In the genomic region with DNA sequence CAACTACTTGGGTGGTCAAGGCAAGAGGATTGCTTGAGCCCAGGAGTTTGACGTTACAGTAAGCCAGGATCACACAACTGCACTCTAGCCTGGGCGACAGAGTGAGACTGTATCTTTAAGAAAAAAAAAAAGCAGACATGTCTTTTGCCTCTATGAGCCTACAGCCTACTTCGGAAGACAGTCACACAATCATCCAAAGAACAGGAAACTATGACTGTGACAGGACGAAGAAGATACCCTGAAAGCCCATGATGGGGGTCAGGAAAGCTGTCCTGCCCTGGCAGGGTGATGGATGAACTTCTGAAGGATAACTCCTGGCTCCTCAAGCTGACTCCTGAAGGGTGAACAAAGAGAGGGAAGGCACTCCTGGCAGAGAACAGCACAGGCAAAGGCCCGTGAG, we compare ENCODE assay signal across 4 cellular contexts.
TF ChIP-seq lines count a peak whose summit lies in the region.

No MANE protein-coding gene starts in this region.

TF ChIP-seq in SK-N-SH, 30 proteins besides CTCF, POLR2A, EP300 and RAD21 (continues in another document):
- TF ChIP-seq GABPA (IDR thresholded peaks at IDR 0.05; ENCODE audit: low read depth): no peak
- TF ChIP-seq, protein P1, sequence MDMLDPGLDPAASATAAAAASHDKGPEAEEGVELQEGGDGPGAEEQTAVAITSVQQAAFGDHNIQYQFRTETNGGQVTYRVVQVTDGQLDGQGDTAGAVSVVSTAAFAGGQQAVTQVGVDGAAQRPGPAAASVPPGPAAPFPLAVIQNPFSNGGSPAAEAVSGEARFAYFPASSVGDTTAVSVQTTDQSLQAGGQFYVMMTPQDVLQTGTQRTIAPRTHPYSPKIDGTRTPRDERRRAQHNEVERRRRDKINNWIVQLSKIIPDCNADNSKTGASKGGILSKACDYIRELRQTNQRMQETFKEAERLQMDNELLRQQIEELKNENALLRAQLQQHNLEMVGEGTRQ (IDR thresholded peaks at IDR 0.05; ENCODE audit: borderline replicate concordance, low read depth, low read length): no peak
- TF ChIP-seq FOSL2 (IDR thresholded peaks at IDR 0.05; ENCODE audit: borderline replicate concordance, low read depth): no peak
- TF ChIP-seq RFX5 (IDR thresholded peaks at IDR 0.05; ENCODE audit: low read length): no peak
- no peak for TF ChIP-seq TCF12 (IDR thresholded peaks at IDR 0.05)
- no peak for TF ChIP-seq FOXM1 (IDR thresholded peaks at IDR 0.05; ENCODE audit: low read depth)
- TF ChIP-seq SIN3A (IDR thresholded peaks at IDR 0.05; ENCODE audit: borderline replicate concordance, low read depth, low read length): no peak
- TF ChIP-seq, protein P2, sequence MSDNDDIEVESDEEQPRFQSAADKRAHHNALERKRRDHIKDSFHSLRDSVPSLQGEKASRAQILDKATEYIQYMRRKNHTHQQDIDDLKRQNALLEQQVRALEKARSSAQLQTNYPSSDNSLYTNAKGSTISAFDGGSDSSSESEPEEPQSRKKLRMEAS (IDR thresholded peaks at IDR 0.05; ENCODE audit: low read depth): no peak
- no peak for TF ChIP-seq CHD2 (IDR thresholded peaks at IDR 0.05; ENCODE audit: low read length, partially characterized antibody)
- TF ChIP-seq SMC3 (IDR thresholded peaks at IDR 0.05; ENCODE audit: low read depth, low read length): no peak
- TF ChIP-seq EZH2phosphoT487 (IDR thresholded peaks at IDR 0.05; ENCODE audit: borderline replicate concordance, low read depth): no peak
- TF ChIP-seq, protein P3, sequence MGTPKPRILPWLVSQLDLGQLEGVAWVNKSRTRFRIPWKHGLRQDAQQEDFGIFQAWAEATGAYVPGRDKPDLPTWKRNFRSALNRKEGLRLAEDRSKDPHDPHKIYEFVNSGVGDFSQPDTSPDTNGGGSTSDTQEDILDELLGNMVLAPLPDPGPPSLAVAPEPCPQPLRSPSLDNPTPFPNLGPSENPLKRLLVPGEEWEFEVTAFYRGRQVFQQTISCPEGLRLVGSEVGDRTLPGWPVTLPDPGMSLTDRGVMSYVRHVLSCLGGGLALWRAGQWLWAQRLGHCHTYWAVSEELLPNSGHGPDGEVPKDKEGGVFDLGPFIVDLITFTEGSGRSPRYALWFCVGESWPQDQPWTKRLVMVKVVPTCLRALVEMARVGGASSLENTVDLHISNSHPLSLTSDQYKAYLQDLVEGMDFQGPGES (IDR thresholded peaks at IDR 0.05; ENCODE audit: low read depth, low read length): no peak

TF ChIP-seq in SK-N-SH treated with all-trans-retinoic acid at 6 μM for 48 hours, 23 proteins besides CTCF, POLR2A, EP300 and RAD21:
- TF ChIP-seq OSR1 (CRISPR knock-in tag; IDR thresholded peaks at IDR 0.05) (no peak), ESRRG (CRISPR knock-in tag; IDR thresholded peaks at IDR 0.05) (no peak), TOX (CRISPR knock-in tag; IDR thresholded peaks at IDR 0.05; ENCODE audit: borderline replicate concordance) (no peak), ZFP30 (CRISPR knock-in tag; IDR thresholded peaks at IDR 0.05) (no peak), GLIS3 (CRISPR knock-in tag; IDR thresholded peaks at IDR 0.05) (no peak), CSDC2 (CRISPR knock-in tag; IDR thresholded peaks at IDR 0.05) (no peak), ZC3H10 (CRISPR knock-in tag; IDR thresholded peaks at IDR 0.05) (no peak)
- TF ChIP-seq, protein P4, sequence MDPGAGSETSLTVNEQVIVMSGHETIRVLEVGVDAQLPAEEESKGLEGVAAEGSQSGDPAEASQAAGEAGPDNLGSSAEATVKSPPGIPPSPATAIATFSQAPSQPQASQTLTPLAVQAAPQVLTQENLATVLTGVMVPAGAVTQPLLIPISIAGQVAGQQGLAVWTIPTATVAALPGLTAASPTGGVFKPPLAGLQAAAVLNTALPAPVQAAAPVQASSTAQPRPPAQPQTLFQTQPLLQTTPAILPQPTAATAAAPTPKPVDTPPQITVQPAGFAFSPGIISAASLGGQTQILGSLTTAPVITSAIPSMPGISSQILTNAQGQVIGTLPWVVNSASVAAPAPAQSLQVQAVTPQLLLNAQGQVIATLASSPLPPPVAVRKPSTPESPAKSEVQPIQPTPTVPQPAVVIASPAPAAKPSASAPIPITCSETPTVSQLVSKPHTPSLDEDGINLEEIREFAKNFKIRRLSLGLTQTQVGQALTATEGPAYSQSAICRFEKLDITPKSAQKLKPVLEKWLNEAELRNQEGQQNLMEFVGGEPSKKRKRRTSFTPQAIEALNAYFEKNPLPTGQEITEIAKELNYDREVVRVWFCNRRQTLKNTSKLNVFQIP (CRISPR knock-in tag; IDR thresholded peaks at IDR 0.05; ENCODE audit: borderline replicate concordance, low read depth): no peak

TF ChIP-seq in endothelial cell of umbilical vein, 7 proteins besides CTCF, POLR2A, EP300 and RAD21:
- TF ChIP-seq FOS (IDR thresholded peaks at IDR 0.05; ENCODE audit: borderline replicate concordance, insufficient read depth, low read length): peak; percentile 56
- peak; percentile 41 for TF ChIP-seq POLR2AphosphoS5 (IDR thresholded peaks at IDR 0.05; ENCODE audit: insufficient read depth, low read depth, low read length)
- TF ChIP-seq, protein P2 (IDR thresholded peaks at IDR 0.05; ENCODE audit: insufficient read depth, insufficient read length): no peak
- peak; percentile 78 for TF ChIP-seq GATA2 (IDR thresholded peaks at IDR 0.05; ENCODE audit: insufficient read depth, insufficient read length, low read depth, low read length)

TF ChIP-seq in GM23338, 12 proteins besides CTCF, POLR2A, EP300 and RAD21 (continued from another document):
- TF ChIP-seq NANOG (IDR thresholded peaks at IDR 0.05; ENCODE audit: borderline replicate concordance): no peak
- no peak for TF ChIP-seq POLR2AphosphoS5 (IDR thresholded peaks at IDR 0.05; ENCODE audit: low read depth)
- TF ChIP-seq CREB1 (CRISPR knock-in tag; IDR thresholded peaks at IDR 0.05; ENCODE audit: low read depth): no peak
- TF ChIP-seq, protein P5, sequence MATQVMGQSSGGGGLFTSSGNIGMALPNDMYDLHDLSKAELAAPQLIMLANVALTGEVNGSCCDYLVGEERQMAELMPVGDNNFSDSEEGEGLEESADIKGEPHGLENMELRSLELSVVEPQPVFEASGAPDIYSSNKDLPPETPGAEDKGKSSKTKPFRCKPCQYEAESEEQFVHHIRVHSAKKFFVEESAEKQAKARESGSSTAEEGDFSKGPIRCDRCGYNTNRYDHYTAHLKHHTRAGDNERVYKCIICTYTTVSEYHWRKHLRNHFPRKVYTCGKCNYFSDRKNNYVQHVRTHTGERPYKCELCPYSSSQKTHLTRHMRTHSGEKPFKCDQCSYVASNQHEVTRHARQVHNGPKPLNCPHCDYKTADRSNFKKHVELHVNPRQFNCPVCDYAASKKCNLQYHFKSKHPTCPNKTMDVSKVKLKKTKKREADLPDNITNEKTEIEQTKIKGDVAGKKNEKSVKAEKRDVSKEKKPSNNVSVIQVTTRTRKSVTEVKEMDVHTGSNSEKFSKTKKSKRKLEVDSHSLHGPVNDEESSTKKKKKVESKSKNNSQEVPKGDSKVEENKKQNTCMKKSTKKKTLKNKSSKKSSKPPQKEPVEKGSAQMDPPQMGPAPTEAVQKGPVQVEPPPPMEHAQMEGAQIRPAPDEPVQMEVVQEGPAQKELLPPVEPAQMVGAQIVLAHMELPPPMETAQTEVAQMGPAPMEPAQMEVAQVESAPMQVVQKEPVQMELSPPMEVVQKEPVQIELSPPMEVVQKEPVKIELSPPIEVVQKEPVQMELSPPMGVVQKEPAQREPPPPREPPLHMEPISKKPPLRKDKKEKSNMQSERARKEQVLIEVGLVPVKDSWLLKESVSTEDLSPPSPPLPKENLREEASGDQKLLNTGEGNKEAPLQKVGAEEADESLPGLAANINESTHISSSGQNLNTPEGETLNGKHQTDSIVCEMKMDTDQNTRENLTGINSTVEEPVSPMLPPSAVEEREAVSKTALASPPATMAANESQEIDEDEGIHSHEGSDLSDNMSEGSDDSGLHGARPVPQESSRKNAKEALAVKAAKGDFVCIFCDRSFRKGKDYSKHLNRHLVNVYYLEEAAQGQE (IDR thresholded peaks at IDR 0.05; ENCODE audit: unreplicated experiment): no peak
- TF ChIP-seq EZH2phosphoT487 (IDR thresholded peaks at IDR 0.05; ENCODE audit: unreplicated experiment): no peak
- no peak for TF ChIP-seq JUNB (IDR thresholded peaks at IDR 0.05; ENCODE audit: unreplicated experiment)
- no peak for TF ChIP-seq ZNF331 (CRISPR knock-in tag; IDR thresholded peaks at IDR 0.05; ENCODE audit: low read depth)
- TF ChIP-seq ZNF114 (CRISPR knock-in tag; IDR thresholded peaks at IDR 0.05): no peak
- no peak for TF ChIP-seq EZH2 (IDR thresholded peaks at IDR 0.05; ENCODE audit: low read depth, unreplicated experiment)
- TF ChIP-seq, protein P6, sequence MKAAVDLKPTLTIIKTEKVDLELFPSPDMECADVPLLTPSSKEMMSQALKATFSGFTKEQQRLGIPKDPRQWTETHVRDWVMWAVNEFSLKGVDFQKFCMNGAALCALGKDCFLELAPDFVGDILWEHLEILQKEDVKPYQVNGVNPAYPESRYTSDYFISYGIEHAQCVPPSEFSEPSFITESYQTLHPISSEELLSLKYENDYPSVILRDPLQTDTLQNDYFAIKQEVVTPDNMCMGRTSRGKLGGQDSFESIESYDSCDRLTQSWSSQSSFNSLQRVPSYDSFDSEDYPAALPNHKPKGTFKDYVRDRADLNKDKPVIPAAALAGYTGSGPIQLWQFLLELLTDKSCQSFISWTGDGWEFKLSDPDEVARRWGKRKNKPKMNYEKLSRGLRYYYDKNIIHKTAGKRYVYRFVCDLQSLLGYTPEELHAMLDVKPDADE (IDR thresholded peaks at IDR 0.05): no peak
- TF ChIP-seq, protein P7, sequence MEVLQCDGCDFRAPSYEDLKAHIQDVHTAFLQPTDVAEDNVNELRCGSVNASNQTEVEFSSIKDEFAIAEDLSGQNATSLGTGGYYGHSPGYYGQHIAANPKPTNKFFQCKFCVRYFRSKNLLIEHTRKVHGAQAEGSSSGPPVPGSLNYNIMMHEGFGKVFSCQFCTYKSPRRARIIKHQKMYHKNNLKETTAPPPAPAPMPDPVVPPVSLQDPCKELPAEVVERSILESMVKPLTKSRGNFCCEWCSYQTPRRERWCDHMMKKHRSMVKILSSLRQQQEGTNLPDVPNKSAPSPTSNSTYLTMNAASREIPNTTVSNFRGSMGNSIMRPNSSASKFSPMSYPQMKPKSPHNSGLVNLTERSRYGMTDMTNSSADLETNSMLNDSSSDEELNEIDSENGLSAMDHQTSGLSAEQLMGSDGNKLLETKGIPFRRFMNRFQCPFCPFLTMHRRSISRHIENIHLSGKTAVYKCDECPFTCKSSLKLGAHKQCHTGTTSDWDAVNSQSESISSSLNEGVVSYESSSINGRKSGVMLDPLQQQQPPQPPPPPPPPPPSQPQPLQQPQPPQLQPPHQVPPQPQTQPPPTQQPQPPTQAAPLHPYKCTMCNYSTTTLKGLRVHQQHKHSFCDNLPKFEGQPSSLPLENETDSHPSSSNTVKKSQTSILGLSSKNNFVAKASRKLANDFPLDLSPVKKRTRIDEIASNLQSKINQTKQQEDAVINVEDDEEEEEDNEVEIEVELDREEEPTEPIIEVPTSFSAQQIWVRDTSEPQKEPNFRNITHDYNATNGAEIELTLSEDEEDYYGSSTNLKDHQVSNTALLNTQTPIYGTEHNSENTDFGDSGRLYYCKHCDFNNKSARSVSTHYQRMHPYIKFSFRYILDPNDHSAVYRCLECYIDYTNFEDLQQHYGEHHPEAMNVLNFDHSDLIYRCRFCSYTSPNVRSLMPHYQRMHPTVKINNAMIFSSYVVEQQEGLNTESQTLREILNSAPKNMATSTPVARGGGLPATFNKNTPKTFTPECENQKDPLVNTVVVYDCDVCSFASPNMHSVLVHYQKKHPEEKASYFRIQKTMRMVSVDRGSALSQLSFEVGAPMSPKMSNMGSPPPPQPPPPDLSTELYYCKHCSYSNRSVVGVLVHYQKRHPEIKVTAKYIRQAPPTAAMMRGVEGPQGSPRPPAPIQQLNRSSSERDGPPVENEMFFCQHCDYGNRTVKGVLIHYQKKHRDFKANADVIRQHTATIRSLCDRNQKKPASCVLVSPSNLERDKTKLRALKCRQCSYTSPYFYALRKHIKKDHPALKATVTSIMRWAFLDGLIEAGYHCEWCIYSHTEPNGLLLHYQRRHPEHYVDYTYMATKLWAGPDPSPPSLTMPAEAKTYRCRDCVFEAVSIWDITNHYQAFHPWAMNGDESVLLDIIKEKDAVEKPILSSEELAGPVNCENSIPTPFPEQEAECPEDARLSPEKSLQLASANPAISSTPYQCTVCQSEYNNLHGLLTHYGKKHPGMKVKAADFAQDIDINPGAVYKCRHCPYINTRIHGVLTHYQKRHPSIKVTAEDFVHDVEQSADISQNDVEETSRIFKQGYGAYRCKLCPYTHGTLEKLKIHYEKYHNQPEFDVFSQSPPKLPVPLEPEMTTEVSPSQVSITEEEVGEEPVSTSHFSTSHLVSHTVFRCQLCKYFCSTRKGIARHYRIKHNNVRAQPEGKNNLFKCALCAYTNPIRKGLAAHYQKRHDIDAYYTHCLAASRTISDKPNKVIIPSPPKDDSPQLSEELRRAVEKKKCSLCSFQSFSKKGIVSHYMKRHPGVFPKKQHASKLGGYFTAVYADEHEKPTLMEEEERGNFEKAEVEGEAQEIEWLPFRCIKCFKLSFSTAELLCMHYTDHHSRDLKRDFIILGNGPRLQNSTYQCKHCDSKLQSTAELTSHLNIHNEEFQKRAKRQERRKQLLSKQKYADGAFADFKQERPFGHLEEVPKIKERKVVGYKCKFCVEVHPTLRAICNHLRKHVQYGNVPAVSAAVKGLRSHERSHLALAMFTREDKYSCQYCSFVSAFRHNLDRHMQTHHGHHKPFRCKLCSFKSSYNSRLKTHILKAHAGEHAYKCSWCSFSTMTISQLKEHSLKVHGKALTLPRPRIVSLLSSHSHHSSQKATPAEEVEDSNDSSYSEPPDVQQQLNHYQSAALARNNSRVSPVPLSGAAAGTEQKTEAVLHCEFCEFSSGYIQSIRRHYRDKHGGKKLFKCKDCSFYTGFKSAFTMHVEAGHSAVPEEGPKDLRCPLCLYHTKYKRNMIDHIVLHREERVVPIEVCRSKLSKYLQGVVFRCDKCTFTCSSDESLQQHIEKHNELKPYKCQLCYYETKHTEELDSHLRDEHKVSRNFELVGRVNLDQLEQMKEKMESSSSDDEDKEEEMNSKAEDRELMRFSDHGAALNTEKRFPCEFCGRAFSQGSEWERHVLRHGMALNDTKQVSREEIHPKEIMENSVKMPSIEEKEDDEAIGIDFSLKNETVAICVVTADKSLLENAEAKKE (CRISPR knock-in tag; IDR thresholded peaks at IDR 0.05): no peak
